Comparison of ENCODE assay signal across 1 cellular context in genomic region chr5:115297043-115297442, GRCh38.
TF ChIP-seq lines count a peak whose summit lies in the region.

No MANE protein-coding gene starts in this region.

TF ChIP-seq in neural cell, 6 proteins besides CTCF, POLR2A, EP300 and RAD21 (continued from another document):
- TF ChIP-seq REST (IDR thresholded peaks at IDR 0.05; ENCODE audit: borderline replicate concordance) (no peak), MXI1 (conservative IDR thresholded peaks at IDR 0.05; ENCODE audit: poor library complexity, severe bottlenecking) (no peak), EZH2 (IDR thresholded peaks at IDR 0.05; ENCODE audit: borderline replicate concordance, insufficient read depth, low read length, poor library complexity, severe bottlenecking) (no peak)
TF ChIP-seq in neural cell: peak in this region for 0.
